ENCODE assay signal across 19 cellular contexts in the genomic region with DNA sequence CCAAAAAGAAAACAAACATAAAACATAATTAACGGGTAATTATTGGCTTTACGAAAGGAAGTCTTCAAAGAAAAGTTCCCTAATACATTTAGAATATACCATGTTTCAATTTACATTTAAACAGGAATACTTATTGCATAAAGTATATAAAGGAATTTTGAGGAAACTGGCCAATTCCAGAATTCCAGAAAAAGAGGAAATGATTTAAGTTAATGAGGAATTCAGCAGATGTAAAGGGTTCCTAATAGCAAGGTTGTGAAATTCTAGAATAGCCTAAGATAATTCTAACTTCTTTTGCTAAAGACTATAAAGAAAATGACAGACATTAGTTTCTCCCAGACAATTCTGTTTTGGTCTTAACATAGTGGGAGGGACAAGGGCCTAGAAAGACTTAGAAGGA. TPM values are rescaled to one million over a fixed set of nuclear protein-coding genes. Genes with fewer than 3 reads are reported as not detected.
A peak's percentile ranks its signal among the peaks of the same experiment; 100 is the strongest.
DNase-seq lines count a peak whose midpoint lies in the region; ATAC-seq and TF ChIP-seq lines count a peak whose summit lies in the region.
"Had no signal": no experiment of that assay in that cellular context is flagged by ENCODE, and none has a peak within 500 bp of the region (broad histone marks: within the 10 kb centered on the region; RNA-seq: fewer than 3 reads in every experiment).

No MANE protein-coding gene starts in this region.

- peak overlapping the region; percentile 11 for H3K27ac Mint-ChIP-seq in mesothelial cell of epicardium
- H3K27ac Mint-ChIP-seq: activated T-helper 17 cell treated with anti-CD3 and anti-CD28 coated beads, Interleukin-2, amount 50 U/mL, for 72 hours had no signal

- H3K9me2 ChIP-seq in OCI-LY7 (ENCODE audit: insufficient read depth, low read length) = no peaks in the 10 kb centered on the region

- H3K4me1 Mint-ChIP-seq in mesothelial cell of epicardium = peaks cover 18% of the 10 kb centered on the region

- peaks cover 2% of the 10 kb centered on the region for H3K36me3 Mint-ChIP-seq in mesothelial cell of epicardium
- H3K36me3 Mint-ChIP-seq: type B pancreatic cell had no signal

- no peaks in the 10 kb centered on the region for H3K9me3 Mint-ChIP-seq in mesothelial cell of epicardium
- H3K9me3 Mint-ChIP-seq: activated T-helper 17 cell treated with anti-CD3 and anti-CD28 coated beads, Interleukin-2, amount 50 U/mL, for 72 hours; type B pancreatic cell had no signal

- H3K36me3 ChIP-seq in HEK293 (ENCODE audit: control insufficient read depth in 2 of 2, insufficient read depth in 1 of 2, low read length in 2 of 2) (peaks cover 0 to 4% of the 10 kb centered on the region in 2 experiments; a peak in 1 of 3 replicates), endocrine pancreas (ENCODE audit: control insufficient read depth, insufficient read depth, low read length) (no peaks in the 10 kb centered on the region), OCI-LY7 (ENCODE audit: insufficient read depth, low read length) (peaks cover 11% of the 10 kb centered on the region; the same call in 1 of the 2 replicates)
- H3K36me3 ChIP-seq: breast epithelium had no signal

- POLR2A ChIA-PET in HEK293 (lab: Yijun Ruan, JAX) (no interaction called here), OCI-LY7 (lab: Charles Lee) (interaction anchor here (0.5 to 0.6 kb wide), 2 partner anchors 24 to 171 kb away, joined by 5 read pairs; no protein-coding TSS in a partner anchor)

- H3K9ac ChIP-seq in endocrine pancreas (ENCODE audit: control insufficient read depth, insufficient read depth, low read length) = no peak overlapping the region

- no TSS peak for BruUV-seq in OCI-LY7 (replicated peaks; lab: Mats Ljungman, UMichigan)

- H3K27ac ChIP-seq in HEK293 (ENCODE audit: extremely low read depth, low read depth, low read length) = no peak overlapping the region
- H3K27ac ChIP-seq in OCI-LY7 (ENCODE audit: low read depth, low read length, poor library complexity, severe bottlenecking) = no peak overlapping the region
- H3K27ac ChIP-seq: dorsolateral prefrontal cortex had no signal

- H3K4me1 ChIP-seq in HEK293 (ENCODE audit: control insufficient read depth, insufficient read depth, low read length) (peaks cover 16% of the 10 kb centered on the region), endocrine pancreas (ENCODE audit: control insufficient read depth, insufficient read depth, low read length) (peaks cover 23% of the 10 kb centered on the region), OCI-LY7 (ENCODE audit: insufficient read depth, low read length, poor library complexity, severe bottlenecking) (no peaks in the 10 kb centered on the region)
- H3K4me1 ChIP-seq: breast epithelium had no signal

- ATAC-seq in omental fat pad (ENCODE audit: low FRiP score) (no peak), HG03280 (IDR thresholded peaks at IDR 0.05; ENCODE audit: unreplicated experiment) (no peak)
- ATAC-seq: esophagus mucosa, left lobe of liver had no signal

- no peak for TF ChIP-seq CTCF in HEK293 (tag by site-specific recombination; IDR thresholded peaks at IDR 0.05)
- TF ChIP-seq CTCF in mesothelial cell of epicardium (IDR thresholded peaks at IDR 0.05; ENCODE audit: unreplicated experiment) = no peak
- no peak for TF ChIP-seq CTCF in omental fat pad (IDR thresholded peaks at IDR 0.05)
- no peak for TF ChIP-seq CTCF in OCI-LY7 (conservative IDR thresholded peaks at IDR 0.05; ENCODE audit: low read length)

- DNase-seq in CD1c-positive myeloid dendritic cell (ENCODE audit: extremely low spot score) = peak; percentile 58
- DNase-seq in mesothelial cell of epicardium (ENCODE audit: low spot score in 2 of 2, unreplicated experiment in 2 of 2) = no peak
- DNase-seq in cortex of kidney (lab: John Stamatoyannopoulos, UW) = no peak
- no peak for DNase-seq in omental fat pad (ENCODE audit: low spot score)
- no peak for DNase-seq in OCI-LY7 (ENCODE audit: low spot score)
- DNase-seq: activated CD4-positive, alpha-beta T cell treated with anti-CD3 and anti-CD28 coated beads for 48 hours; DND-41; dorsolateral prefrontal cortex; glutamatergic neuron; NCI-H526; stimulated activated CD4-positive, alpha-beta T cell treated with anti-CD3 and anti-CD28 coated beads, Interleukin-4, amount 100 ng/mL, for 24 hours had no signal

- H3K9me3 ChIP-seq in HEK293 (ENCODE audit: control insufficient read depth, insufficient read depth, low read depth, low read length) (no peaks in the 10 kb centered on the region), endocrine pancreas (ENCODE audit: control insufficient read depth, low read length) (no peaks in the 10 kb centered on the region), OCI-LY7 (ENCODE audit: low read length) (no peaks in the 10 kb centered on the region)
- H3K9me3 ChIP-seq: breast epithelium had no signal

- CTCF ChIA-PET in HEK293 (lab: Yijun Ruan, JAX) = interaction anchor here (0.6 to 2.2 kb wide), 3 partner anchors 8 to 1498 kb away, joined by 4 to 5 read pairs (median 5); no protein-coding TSS in a partner anchor
- CTCF ChIA-PET in OCI-LY7 (lab: Charles Lee; ENCODE audit: unreplicated experiment) = no interaction called here

- H3K79me2 ChIP-seq in OCI-LY7 (ENCODE audit: insufficient read depth, low read depth, low read length) = no peaks in the 10 kb centered on the region

- no peak overlapping the region for H3K4me3 Mint-ChIP-seq in mesothelial cell of epicardium

- H3K4me3 ChIP-seq in HEK293 (ENCODE audit: low read depth, low read length) (no peak overlapping the region), endocrine pancreas (ENCODE audit: control insufficient read depth, insufficient read depth, low read length) (peak overlapping the region; percentile 50), OCI-LY7 (ENCODE audit: low read depth, low read length, poor library complexity, severe bottlenecking) (no peak overlapping the region)
- H3K4me3 ChIP-seq: breast epithelium had no signal

- H2AFZ ChIP-seq in OCI-LY7 (ENCODE audit: low read length) = no peak overlapping the region

- H3K27me3 Mint-ChIP-seq in mesothelial cell of epicardium (ENCODE audit: low read depth) = no peaks in the 10 kb centered on the region
- H3K27me3 Mint-ChIP-seq: activated T-helper 17 cell treated with anti-CD3 and anti-CD28 coated beads, Interleukin-2, amount 50 U/mL, for 72 hours; type B pancreatic cell had no signal

- H4K20me1 ChIP-seq in OCI-LY7 (ENCODE audit: insufficient read depth, low read length) = no peaks in the 10 kb centered on the region

- H3K27me3 ChIP-seq in endocrine pancreas (ENCODE audit: control insufficient read depth, insufficient read depth, low read length) = no peaks in the 10 kb centered on the region
- H3K27me3 ChIP-seq: breast epithelium, dorsolateral prefrontal cortex had no signal

- H3K4me2 ChIP-seq in OCI-LY7 (ENCODE audit: low read length) = no peak overlapping the region

- intact Hi-C loops in OCI-LY7 (cut with micrococcal nuclease; ENCODE audit: unreplicated experiment) = no loop called here

TF ChIP-seq in HEK293, 187 proteins besides CTCF, POLR2A, EP300 and RAD21:
- no peak for TF ChIP-seq ZNF426 (tag by site-specific recombination; IDR thresholded peaks at IDR 0.05)
- no peak for TF ChIP-seq TRIM28 (IDR thresholded peaks at IDR 0.05; ENCODE audit: borderline replicate concordance, low read length)
- no peak for TF ChIP-seq ZNF658 (tag by site-specific recombination; IDR thresholded peaks at IDR 0.05)
- no peak for TF ChIP-seq ZNF138 (tag by site-specific recombination; IDR thresholded peaks at IDR 0.05; ENCODE audit: borderline replicate concordance)
- no peak for TF ChIP-seq ZNF549 (tag by site-specific recombination; IDR thresholded peaks at IDR 0.05)
- TF ChIP-seq, protein P1, sequence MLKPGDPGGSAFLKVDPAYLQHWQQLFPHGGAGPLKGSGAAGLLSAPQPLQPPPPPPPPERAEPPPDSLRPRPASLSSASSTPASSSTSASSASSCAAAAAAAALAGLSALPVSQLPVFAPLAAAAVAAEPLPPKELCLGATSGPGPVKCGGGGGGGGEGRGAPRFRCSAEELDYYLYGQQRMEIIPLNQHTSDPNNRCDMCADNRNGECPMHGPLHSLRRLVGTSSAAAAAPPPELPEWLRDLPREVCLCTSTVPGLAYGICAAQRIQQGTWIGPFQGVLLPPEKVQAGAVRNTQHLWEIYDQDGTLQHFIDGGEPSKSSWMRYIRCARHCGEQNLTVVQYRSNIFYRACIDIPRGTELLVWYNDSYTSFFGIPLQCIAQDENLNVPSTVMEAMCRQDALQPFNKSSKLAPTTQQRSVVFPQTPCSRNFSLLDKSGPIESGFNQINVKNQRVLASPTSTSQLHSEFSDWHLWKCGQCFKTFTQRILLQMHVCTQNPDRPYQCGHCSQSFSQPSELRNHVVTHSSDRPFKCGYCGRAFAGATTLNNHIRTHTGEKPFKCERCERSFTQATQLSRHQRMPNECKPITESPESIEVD (tag by site-specific recombination; IDR thresholded peaks at IDR 0.05) = peak; percentile 22; the same call in 1 of the 2 replicates
- TF ChIP-seq ZNF24 (tag by site-specific recombination; IDR thresholded peaks at IDR 0.05) = no peak
- TF ChIP-seq ZNF610 (tag by site-specific recombination; IDR thresholded peaks at IDR 0.05; ENCODE audit: borderline replicate concordance) = no peak
- no peak for TF ChIP-seq YY1 (tag by site-specific recombination; IDR thresholded peaks at IDR 0.05)
- TF ChIP-seq ZNF791 (tag by site-specific recombination; IDR thresholded peaks at IDR 0.05) = no peak
- TF ChIP-seq ZNF146 (tag by site-specific recombination; IDR thresholded peaks at IDR 0.05) = no peak
- TF ChIP-seq SP7 (tag by site-specific recombination; IDR thresholded peaks at IDR 0.05) = peak; percentile 87
- no peak for TF ChIP-seq ZNF701 (tag by site-specific recombination; IDR thresholded peaks at IDR 0.05)

RNA-seq across cellular contexts. Expression of a gene that starts 35.0 kb away (rescaled TPM):
- 19.0 to 21.6 TPM (median 19.4 TPM) in 3 replicates for total RNA-seq in mesothelial cell of epicardium
- total RNA-seq in omental fat pad = 10 to 100 TPM in 2 of 4 donors, 1 to 10 TPM in 2; 5.9 to 13.9 (median 10.4) TPM
- total RNA-seq in OCI-LY7 (2014; rRNA removed; shearing (Covaris generic)) = 9.8 and 10.9 TPM in 2 replicates
- 24.0 and 28.0 TPM in 2 replicates for total RNA-seq in OCI-LY7 (2022)
